ENCODE assay signal across 9 cellular contexts in genomic region chr5:178624626-178625546, GRCh38. TPM values are rescaled to one million over a fixed set of nuclear protein-coding genes. Genes with fewer than 3 reads are reported as not detected.
DNase-seq lines count a peak whose midpoint lies in the region; ATAC-seq, FAIRE-seq and TF ChIP-seq lines count a peak whose summit lies in the region.
"Had no signal": no experiment of that assay in that cellular context is flagged by ENCODE, and none has a peak within 500 bp of the region (broad histone marks: within the 10 kb centered on the region; RNA-seq: fewer than 3 reads in every experiment).

No MANE protein-coding gene starts in this region.

- H3F3A ChIP-seq in PC-3 (ENCODE audit: low read length, unreplicated experiment), result no peaks in the 10 kb centered on the region

- H3K4me2 ChIP-seq in PC-3 (ENCODE audit: low read length), result peak overlapping the region; percentile 91
- H3K4me2 ChIP-seq in trophoblast cell (ENCODE audit: low read length), result peak overlapping the region; percentile 89

- H3K79me2 ChIP-seq in PC-3 (ENCODE audit: low read length) (peaks cover 60% of the 10 kb centered on the region), trophoblast cell (ENCODE audit: control insufficient read depth, insufficient read depth, low read length, poor library complexity) (peaks cover 14% of the 10 kb centered on the region)

- H4K91ac ChIP-seq in trophoblast cell (ENCODE audit: low read depth, low read length), result no peak overlapping the region

- H3K14ac ChIP-seq in trophoblast cell (ENCODE audit: low read length), result no peak overlapping the region

- H2AFZ ChIP-seq in PC-3 (ENCODE audit: low read length) (no peak overlapping the region), trophoblast cell (ENCODE audit: insufficient read depth, low read length, poor library complexity) (no peak overlapping the region)

- DNase-seq in Daoy (ENCODE audit: low read depth), result peak; percentile 48
- DNase-seq in PC-3, result peak; percentile 50
- no peak for DNase-seq in epithelial cell of prostate (ENCODE audit: low read depth, low spot score)
- peak in 1 of 2 donors; percentile 19 for DNase-seq in trophoblast cell
- no peak for DNase-seq in NCI-H2081 treated with DMSO at 0.1 percent for 48 hours (lab: John Stamatoyannopoulos, UW)
- DNase-seq in D721Med (ENCODE audit: insufficient read length, low spot score), result no peak
- no peak for DNase-seq in HTR-8/SVneo (ENCODE audit: insufficient read length, low spot score)

- H2BK12ac ChIP-seq in trophoblast cell (ENCODE audit: low read length), result no peak overlapping the region

- H3K4me3 ChIP-seq in PC-3 (ENCODE audit: low read length), result peak overlapping the region; percentile 87
- no peak overlapping the region for H3K4me3 ChIP-seq in trophoblast cell (ENCODE audit: low read depth, low read length)

- H3K27ac ChIP-seq in PC-3 (ENCODE audit: low read length), result peak overlapping the region; percentile 79
- H3K27ac ChIP-seq in epithelial cell of prostate, result peak overlapping the region; percentile 72
- H3K27ac ChIP-seq in trophoblast cell (ENCODE audit: low read depth, low read length), result no peak overlapping the region

- H3K9me3 ChIP-seq in PC-3 (ENCODE audit: low read length) (no peaks in the 10 kb centered on the region), trophoblast cell (ENCODE audit: insufficient read depth, low read depth, low read length) (no peaks in the 10 kb centered on the region)

- H2AK5ac ChIP-seq in trophoblast cell (ENCODE audit: low read length), result no peak overlapping the region

- no peak overlapping the region for H4K8ac ChIP-seq in trophoblast cell (ENCODE audit: low read depth, low read length)

- BruUV-seq in PC-3 (replicated peaks; lab: Mats Ljungman, UMichigan), result no TSS peak

- no peak overlapping the region for H3K18ac ChIP-seq in trophoblast cell (ENCODE audit: low read length)

- H4K12ac ChIP-seq in trophoblast cell (ENCODE audit: low read depth, low read length), result no peak overlapping the region

- H3K9me2 ChIP-seq in PC-3 (replicated peaks; ENCODE audit: low read length), result no peaks in the 10 kb centered on the region

- H3K79me1 ChIP-seq in trophoblast cell (ENCODE audit: low read length), result peaks cover 12% of the 10 kb centered on the region

- peaks cover 27% of the 10 kb centered on the region for H3K4me1 ChIP-seq in PC-3 (ENCODE audit: insufficient read depth, low read length)
- peaks cover 0 to 5% of the 10 kb centered on the region in 2 experiments for H3K4me1 ChIP-seq in trophoblast cell (ENCODE audit: control insufficient read depth in 1 of 2, insufficient read depth in 2 of 2, low read length in 2 of 2)

- peaks cover 13% of the 10 kb centered on the region; the same call in 1 of the 2 replicates for H4K20me1 ChIP-seq in PC-3 (ENCODE audit: low read length)

- CTCF ChIA-PET in PC-3 (lab: Charles Lee), result interaction anchor here (1.1 kb wide), 1 partner anchor 106 kb away, joined by 4 read pairs; no protein-coding TSS in a partner anchor

- TF ChIP-seq CTCF in PC-3 (conservative IDR thresholded peaks at IDR 0.05; ENCODE audit: low read depth, low read length), result no peak
- no peak for TF ChIP-seq CTCF in D721Med (IDR thresholded peaks at IDR 0.05; ENCODE audit: insufficient read depth, missing control alignments)

- H2BK120ac ChIP-seq in trophoblast cell (ENCODE audit: insufficient read depth, low read length, poor library complexity), result no peak overlapping the region

- intact Hi-C loops in PC-3 (cut with micrococcal nuclease), result loop anchor here (2.0 to 10.0 kb wide), 2 partner anchors 106 to 210 kb away; partner anchors contain the start of gene ZNF354A

- ATAC-seq in PC-3 (no peak), GM19455 (IDR thresholded peaks at IDR 0.05; ENCODE audit: unreplicated experiment) (no peak)

- peak overlapping the region; percentile 99 for H3K9ac ChIP-seq in PC-3 (ENCODE audit: low read length)
- no peak overlapping the region for H3K9ac ChIP-seq in trophoblast cell (ENCODE audit: low read length)

- no peak overlapping the region for H3K23ac ChIP-seq in trophoblast cell (ENCODE audit: low read length)

- H3K36me3 ChIP-seq in PC-3 (ENCODE audit: low read depth, low read length) (peaks cover 28% of the 10 kb centered on the region), trophoblast cell (ENCODE audit: control insufficient read depth in 1 of 2, insufficient read depth in 2 of 2, low read length in 2 of 2) (peaks cover 0 to 2% of the 10 kb centered on the region in 2 experiments)

- H3K4ac ChIP-seq in trophoblast cell (ENCODE audit: low read depth, low read length), result peak overlapping the region; percentile 50

- H2BK5ac ChIP-seq in trophoblast cell (ENCODE audit: low read depth, low read length, poor library complexity), result no peak overlapping the region

- no peak for FAIRE-seq in D721Med (lab: Jason Lieb, UNC)
- no peak for FAIRE-seq in HTR-8/SVneo (lab: Jason Lieb, UNC)

- no CpG with 5 or more reads among the region's 15 CpGs for WGBS in trophoblast cell (ENCODE audit: extremely low coverage, insufficient coverage, insufficient read length)

- H3K27me3 ChIP-seq in PC-3 (ENCODE audit: low read length) (no peaks in the 10 kb centered on the region), trophoblast cell (ENCODE audit: insufficient read depth, low read length) (no peaks in the 10 kb centered on the region)

- POLR2A ChIA-PET in PC-3 (lab: Charles Lee; ENCODE audit: unreplicated experiment), result no interaction called here

RNA-seq across cellular contexts. Expression of gene CLK4, which starts 2.0 kb away (rescaled TPM):
- 9.8 and 15.6 TPM in 2 replicates for total RNA-seq in Daoy (2014; rRNA removed; shearing (Covaris generic))
- 11.3 and 23.8 TPM in 2 replicates for total RNA-seq in PC-3 (2014; rRNA removed)
- polyA plus RNA-seq in trophoblast cell (2013), result 9.8 and 10.2 TPM in 2 replicates

RNA-seq across cellular contexts. Expression of gene COL23A1, which starts 34.7 kb away (rescaled TPM):
- total RNA-seq in Daoy (2014; rRNA removed; shearing (Covaris generic)), result 21.7 and 27.1 TPM in 2 replicates
- not detected in 2 replicates for total RNA-seq in PC-3 (2014; rRNA removed)
- 0.73 and 1.0 TPM in 2 replicates for polyA plus RNA-seq in trophoblast cell (2013)
- total RNA-seq: NCI-H460 had no signal

Comparison
In these comparisons a context has a peak if more than half of its experiments do, and no peak if none do; other contexts are left out.
1. DNase-seq: peak in Daoy (single experiment) and PC-3 (single experiment); none in epithelial cell of prostate (single experiment), NCI-H2081 treated with DMSO at 0.1 percent for 48 hours (single experiment), D721Med (single experiment) and HTR-8/SVneo (single experiment).
2. RNA of gene COL23A1, which starts 34.7 kb away (total RNA-seq): 21.7 to 27.1 TPM in Daoy; not detected in PC-3; every median in the first group is over 10 times any median in the second.